In the genomic region with DNA sequence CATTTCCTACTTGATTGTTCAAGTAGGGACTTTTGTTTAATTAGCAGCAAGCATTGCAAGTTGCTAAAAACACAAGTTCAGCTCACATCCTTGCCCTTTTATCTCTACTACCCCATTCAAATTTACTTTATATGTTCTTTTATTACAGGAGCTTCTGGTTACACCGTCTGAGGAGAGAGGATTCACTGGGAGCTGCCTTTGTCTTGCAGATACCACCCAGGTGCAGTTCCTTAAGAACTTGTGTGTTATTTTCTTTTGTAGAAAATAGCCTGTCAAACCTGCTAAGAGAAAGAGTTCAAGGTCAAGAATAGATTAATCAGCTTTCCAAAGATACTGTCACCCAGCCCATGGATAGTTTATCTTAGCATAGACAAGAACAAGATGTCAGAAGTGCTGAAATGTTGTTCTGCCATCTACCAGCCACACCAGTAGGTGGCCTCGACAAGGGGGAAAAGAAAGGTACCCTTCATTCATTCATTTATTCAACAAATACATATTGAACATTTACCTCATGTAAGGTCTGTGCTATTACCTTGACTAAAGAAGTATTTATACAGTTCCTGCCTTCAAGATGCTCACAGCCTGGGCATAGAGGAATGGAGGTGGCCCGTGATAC, we compare ENCODE assay signal across 18 cellular contexts.
DNase-seq lines count a peak whose midpoint lies in the region; ATAC-seq and TF ChIP-seq lines count a peak whose summit lies in the region.
"Had no signal": no experiment of that assay in that cellular context is flagged by ENCODE, and none has a peak within 500 bp of the region (broad histone marks: within the 10 kb centered on the region; RNA-seq: fewer than 3 reads in every experiment).

No MANE protein-coding gene starts in this region.

- in situ Hi-C loops in astrocyte of the cerebellum (cut with HindIII; ENCODE audit: low sequenced_read_pairs): no loop called here

- ATAC-seq in GM21360 (IDR thresholded peaks at IDR 0.05; ENCODE audit: unreplicated experiment): no peak

- WGBS in HUES64: 68% methylated on average over 3 of the region's 3 CpGs
- WGBS in esophagus muscularis mucosa: 50% methylated on average over 3 of the region's 3 CpGs

- H3K27ac ChIP-seq in HUES64 (ENCODE audit: low read depth, low read length) (no peak overlapping the region), esophagus muscularis mucosa (replicated peaks in 1 of 4) (no peak overlapping the region)
- H3K27ac ChIP-seq: PC-9, SJCRH30 had no signal

- no peaks in the 10 kb centered on the region for H3K9me3 ChIP-seq in HUES64 (ENCODE audit: insufficient read depth, low read depth, low read length)
- H3K9me3 ChIP-seq in esophagus muscularis mucosa: peaks cover 0 to 3% (median 0%) of the 10 kb centered on the region in 4 donors
- H3K9me3 ChIP-seq: HAP-1, SJCRH30 had no signal

- H3K4me1 ChIP-seq in HUES64 (ENCODE audit: insufficient read depth, low read length): peaks cover 11% of the 10 kb centered on the region
- H3K4me1 ChIP-seq in esophagus muscularis mucosa: no peaks in the 10 kb centered on the region
- H3K4me1 ChIP-seq: HAP-1, SJCRH30 had no signal

- DNase-seq in astrocyte of the cerebellum (ENCODE audit: low read depth) (no peak), fibroblast of pulmonary artery (ENCODE audit: low read depth) (no peak), retinal pigment epithelial cell (ENCODE audit: low read depth) (no peak), esophagus muscularis mucosa (ENCODE audit: extremely low spot score) (no peak), NCI-H2227 (lab: John Stamatoyannopoulos, UW; ENCODE audit: unreplicated experiment) (no peak)
- DNase-seq: CD8-positive, alpha-beta memory T cell; DND-41; GDM1; MM.1S; NCI-H1105 treated with DMSO at 0.1 percent for 48 hours; NCI-H1694 treated with DMSO at 0.1 percent for 48 hours; NCI-H345; NCI-H69; PC-9; SJCRH30 had no signal

- TF ChIP-seq CTCF in astrocyte of the cerebellum (IDR thresholded peaks at IDR 0.05; ENCODE audit: low read depth, low read length, missing control alignments) (peak; percentile 11), fibroblast of pulmonary artery (IDR thresholded peaks at IDR 0.05; ENCODE audit: low read length, missing control alignments) (peak; percentile 17), retinal pigment epithelial cell (conservative IDR thresholded peaks at IDR 0.05; ENCODE audit: low read depth, low read length) (peak; percentile 14), esophagus muscularis mucosa (IDR thresholded peaks at IDR 0.05) (no peak)

- no peak for TF ChIP-seq POLR2A in esophagus muscularis mucosa (IDR thresholded peaks at IDR 0.05; ENCODE audit: low read depth)

- TF ChIP-seq EP300 in esophagus muscularis mucosa (IDR thresholded peaks at IDR 0.05): no peak

- H3K4me3 ChIP-seq in HUES64 (ENCODE audit: low read length) (no peak overlapping the region), astrocyte of the cerebellum (ENCODE audit: low read depth, low read length) (no peak overlapping the region), fibroblast of pulmonary artery (replicated peaks; ENCODE audit: low read depth, low read length) (no peak overlapping the region), retinal pigment epithelial cell (ENCODE audit: low read length) (no peak overlapping the region), esophagus muscularis mucosa (no peak overlapping the region)
- H3K4me3 ChIP-seq: HAP-1, PC-9, SJCRH30 had no signal

- no peaks in the 10 kb centered on the region for H3K36me3 ChIP-seq in HUES64 (ENCODE audit: insufficient read depth, low read length)
- H3K36me3 ChIP-seq in esophagus muscularis mucosa: no peaks in the 10 kb centered on the region
- H3K36me3 ChIP-seq: HAP-1, SJCRH30 had no signal

- H3K27me3 ChIP-seq in HUES64 (ENCODE audit: insufficient read depth, low read length) (no peaks in the 10 kb centered on the region), esophagus muscularis mucosa (no peaks in the 10 kb centered on the region)
- H3K27me3 ChIP-seq: SJCRH30 had no signal

- intact Hi-C loops in esophagus muscularis mucosa (cut with DNase I): no loop called here

- H3K9ac ChIP-seq in HUES64 (ENCODE audit: low read depth, low read length): peak overlapping the region; percentile 5; the same call in 1 of the 2 replicates

Comparison
In these comparisons a context has a peak if more than half of its experiments do, and no peak if none do; other contexts are left out.
1. CTCF ChIP-seq: peak in astrocyte of the cerebellum (single experiment), fibroblast of pulmonary artery (single experiment) and retinal pigment epithelial cell (single experiment); none in esophagus muscularis mucosa (0 of 3).